Comparison of ENCODE assay signal across 12 cellular contexts in genomic region chr6:19399406-19399805, GRCh38.
DNase-seq lines count a peak whose midpoint lies in the region; TF ChIP-seq lines count a peak whose summit lies in the region.
"Had no signal": no experiment of that assay in that cellular context is flagged by ENCODE, and none has a peak within 500 bp of the region (broad histone marks: within the 10 kb centered on the region; RNA-seq: fewer than 3 reads in every experiment).

No MANE protein-coding gene starts in this region.

- no peak overlapping the region for H3K18ac ChIP-seq in trophoblast cell (ENCODE audit: low read length)

- no peak overlapping the region for H3K27ac Mint-ChIP-seq in nephron progenitor cell
- H3K27ac Mint-ChIP-seq: CD8-positive, alpha-beta memory T cell; stimulated activated naive CD8-positive, alpha-beta T cell treated with anti-CD3 and anti-CD28 coated beads, Interleukin-15, Interleukin-2, amounts not matched to agents 100 ng/mL and 50 ng/mL, for 24 hours; T-helper 17 cell had no signal

- no peak overlapping the region for H2AFZ ChIP-seq in trophoblast cell (ENCODE audit: insufficient read depth, low read length, poor library complexity)

- H3K4me1 ChIP-seq in trophoblast cell (ENCODE audit: control insufficient read depth in 1 of 2, insufficient read depth in 2 of 2, low read length in 2 of 2) = no peaks in the 10 kb centered on the region

- H3K79me1 ChIP-seq in trophoblast cell (ENCODE audit: low read length) = no peaks in the 10 kb centered on the region

- H3K27me3 Mint-ChIP-seq in nephron progenitor cell (ENCODE audit: low read depth, poor library complexity) = no peaks in the 10 kb centered on the region
- H3K27me3 Mint-ChIP-seq: stimulated activated naive CD8-positive, alpha-beta T cell treated with anti-CD3 and anti-CD28 coated beads, Interleukin-15, Interleukin-2, amounts not matched to agents 100 ng/mL and 50 ng/mL, for 24 hours; T-helper 17 cell had no signal

- no peak overlapping the region for H2AK5ac ChIP-seq in trophoblast cell (ENCODE audit: low read length)

- no peak overlapping the region for H2BK5ac ChIP-seq in trophoblast cell (ENCODE audit: low read depth, low read length, poor library complexity)

- H4K12ac ChIP-seq in trophoblast cell (ENCODE audit: low read depth, low read length) = no peak overlapping the region

- TF ChIP-seq CTCF in nephron progenitor cell (IDR thresholded peaks at IDR 0.05) = no peak

- H2BK120ac ChIP-seq in trophoblast cell (ENCODE audit: insufficient read depth, low read length, poor library complexity) = no peak overlapping the region

- no peak overlapping the region for H3K4me2 ChIP-seq in trophoblast cell (ENCODE audit: low read length)

- no peak overlapping the region for H2BK12ac ChIP-seq in trophoblast cell (ENCODE audit: low read length)

- no peaks in the 10 kb centered on the region for H3K79me2 ChIP-seq in trophoblast cell (ENCODE audit: control insufficient read depth, insufficient read depth, low read length, poor library complexity)

- no peak overlapping the region for H3K9ac ChIP-seq in trophoblast cell (ENCODE audit: low read length)

- H3K4me3 ChIP-seq in trophoblast cell (ENCODE audit: low read depth, low read length) = no peak overlapping the region

- H4K91ac ChIP-seq in trophoblast cell (ENCODE audit: low read depth, low read length) = no peak overlapping the region

- H3K27ac ChIP-seq in trophoblast cell (ENCODE audit: low read depth, low read length) = no peak overlapping the region

- H3K4me1 Mint-ChIP-seq in nephron progenitor cell = no peaks in the 10 kb centered on the region
- H3K4me1 Mint-ChIP-seq: CD8-positive, alpha-beta memory T cell; T-helper 17 cell had no signal

- H3K4ac ChIP-seq in trophoblast cell (ENCODE audit: low read depth, low read length) = no peak overlapping the region

- H3K9me3 ChIP-seq in trophoblast cell (ENCODE audit: insufficient read depth, low read depth, low read length) = no peaks in the 10 kb centered on the region

- H4K8ac ChIP-seq in trophoblast cell (ENCODE audit: low read depth, low read length) = no peak overlapping the region

- H3K27me3 ChIP-seq in trophoblast cell (ENCODE audit: insufficient read depth, low read length) = no peaks in the 10 kb centered on the region

- no CpG with 5 or more reads among the region's 7 CpGs for WGBS in trophoblast cell (ENCODE audit: extremely low coverage, insufficient coverage, insufficient read length)

- H3K14ac ChIP-seq in trophoblast cell (ENCODE audit: low read length) = no peak overlapping the region

- H3K36me3 ChIP-seq in trophoblast cell (ENCODE audit: control insufficient read depth in 1 of 2, insufficient read depth in 2 of 2, low read length in 2 of 2) = no peaks in the 10 kb centered on the region

- DNase-seq in GM04504 (ENCODE audit: low read depth) (peak; percentile 47), RPMI8226 (peak; percentile 16), fibroblast of the conjunctiva (ENCODE audit: low read depth) (peak; percentile 30), smooth muscle cell of the brain vasculature (ENCODE audit: low read depth, low spot score) (peak; percentile 49), trophoblast cell (no peak), NK-92 (lab: John Stamatoyannopoulos, UW; ENCODE audit: unreplicated experiment) (no peak), nephron progenitor cell (no peak), activated gamma-delta T cell (lab: John Stamatoyannopoulos, UW) (no peak)
- DNase-seq: activated T-cell treated with anti-CD3 and anti-CD28 coated beads for 4 hours; CD8-positive, alpha-beta memory T cell; T-helper 17 cell had no signal

- no peak overlapping the region for H3K23ac ChIP-seq in trophoblast cell (ENCODE audit: low read length)

- no peaks in the 10 kb centered on the region for H3K36me3 Mint-ChIP-seq in nephron progenitor cell (ENCODE audit: low read depth)
- H3K36me3 Mint-ChIP-seq: CD8-positive, alpha-beta memory T cell had no signal

- H3K9me3 Mint-ChIP-seq in nephron progenitor cell = peaks cover 17% of the 10 kb centered on the region

- H3K4me3 Mint-ChIP-seq in nephron progenitor cell = no peak overlapping the region
- H3K4me3 Mint-ChIP-seq: CD8-positive, alpha-beta memory T cell; stimulated activated naive CD8-positive, alpha-beta T cell treated with anti-CD3 and anti-CD28 coated beads, Interleukin-15, Interleukin-2, amounts not matched to agents 100 ng/mL and 50 ng/mL, for 24 hours; T-helper 17 cell had no signal

Comparison
In these comparisons a context has a peak if more than half of its experiments do, and no peak if none do; other contexts are left out.
1. DNase-seq: peak in GM04504 (single experiment), RPMI8226 (single experiment), fibroblast of the conjunctiva (single experiment) and smooth muscle cell of the brain vasculature (single experiment); none in trophoblast cell (0 of 2), NK-92 (single experiment), nephron progenitor cell (single experiment) and activated gamma-delta T cell (single experiment).